21 cellular contexts compared by ENCODE assay signal in the genomic region with DNA sequence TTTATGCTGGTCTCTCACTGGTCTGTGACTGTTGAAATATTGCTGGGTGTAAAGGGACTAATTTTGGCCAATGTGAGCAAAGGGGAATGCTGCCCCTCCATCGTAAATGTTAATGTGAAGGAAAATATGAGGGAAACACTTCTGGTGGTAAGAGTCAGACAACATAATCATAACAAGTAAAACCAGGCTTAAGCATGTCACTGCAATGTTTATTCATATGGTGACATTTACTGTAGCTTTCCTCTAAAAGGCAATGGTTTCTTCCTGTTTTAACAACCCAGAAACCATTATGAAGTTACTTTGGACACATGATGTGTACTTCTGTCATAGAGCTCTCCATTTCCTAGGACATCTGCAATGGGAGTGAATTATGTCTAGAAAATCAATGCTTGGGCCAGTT.
A peak's percentile ranks its signal among the peaks of the same experiment; 100 is the strongest.
DNase-seq lines count a peak whose midpoint lies in the region; ATAC-seq, FAIRE-seq and TF ChIP-seq lines count a peak whose summit lies in the region.
"Had no signal": no experiment of that assay in that cellular context is flagged by ENCODE, and none has a peak within 500 bp of the region (broad histone marks: within the 10 kb centered on the region; RNA-seq: fewer than 3 reads in every experiment).

No MANE protein-coding gene starts in this region.

- POLR2A ChIA-PET in H1 (lab: Charles Lee; ENCODE audit: partially characterized antibody) = no interaction called here

- H3K27ac Mint-ChIP-seq in GM23338 (no peak overlapping the region), nephron (peak overlapping the region; percentile 1 to 99 (median 95))
- H3K27ac Mint-ChIP-seq: CD4-positive, CD25-positive, alpha-beta regulatory T cell had no signal

- peak overlapping the region; percentile 43 for H2BK120ac ChIP-seq in H1 (replicated peaks; ENCODE audit: low read depth, low read length)

- H3K27me3 ChIP-seq in GM23338 (ENCODE audit: insufficient read depth) = peaks cover 22% of the 10 kb centered on the region; the same call in 1 of the 2 replicates
- peaks cover 2 to 10% (median 5%) of the 10 kb centered on the region in 4 experiments; a peak in 5 of 7 replicates for H3K27me3 ChIP-seq in H1 (replicated peaks in 1 of 4; ENCODE audit: control insufficient read depth in 3 of 4, extremely low read depth in 1 of 4, insufficient read depth in 3 of 4, low read length in 3 of 4)
- no peaks in the 10 kb centered on the region for H3K27me3 ChIP-seq in stomach
- H3K27me3 ChIP-seq: SJCRH30 had no signal

- no peaks in the 10 kb centered on the region for H3K9me3 Mint-ChIP-seq in GM23338
- H3K9me3 Mint-ChIP-seq in nephron = peaks cover 3% of the 10 kb centered on the region

- WGBS in H1 (ENCODE audit: extremely low coverage in 1 of 2, insufficient coverage in 1 of 2, insufficient read length in 1 of 2, insufficient replicate concordance in 2 of 2, low coverage in 1 of 2, low lambda C conversion rate in 2 of 2, missing lambda C conversion rate in 1 of 2), 2 experiments = 88% methylated on average over 1 of the region's 1 CpG; no CpG with 5 or more reads in 1 of the 2 experiments
- WGBS in stomach, 5 donors = 58 to 73% (median 61%) methylated on average over 1 of the region's 1 CpG

- H3K4me1 ChIP-seq in GM23338 (ENCODE audit: insufficient read depth) (peaks cover 40% of the 10 kb centered on the region), H1 (replicated peaks in 1 of 4; ENCODE audit: control insufficient read depth in 3 of 4, insufficient read depth in 4 of 4, low read length in 3 of 4) (peaks cover 4 to 21% (median 17%) of the 10 kb centered on the region in 4 experiments), stomach (peaks cover 6 to 62% (median 28%) of the 10 kb centered on the region in 4 donors)

- no peaks in the 10 kb centered on the region for H3K79me1 ChIP-seq in H1 (ENCODE audit: low read depth, low read length)

- ATAC-seq in GM23338 = no peak
- ATAC-seq: GM12878 had no signal

- TF ChIP-seq EP300 in H1 (IDR thresholded peaks at IDR 0.05; ENCODE audit: borderline replicate concordance in 1 of 2, low read depth in 2 of 2, low read length in 2 of 2) = no peak
- TF ChIP-seq EP300 in stomach (IDR thresholded peaks at IDR 0.05) = no peak

- FAIRE-seq in H1 (lab: Jason Lieb, UNC) = no peak
- FAIRE-seq: GM12878, RCC 7860 had no signal

- H3K4me2 ChIP-seq in GM23338 (peak overlapping the region; percentile 68), H1 (ENCODE audit: insufficient read depth in 1 of 2, low read depth in 2 of 2, low read length in 2 of 2) (peak overlapping the region in 1 of 2 experiments; percentile 69; a peak in 1 of 4 replicates)
- H3K4me2 ChIP-seq: KMS-11 had no signal

- no peaks in the 10 kb centered on the region for H3K9me2 ChIP-seq in GM23338 (ENCODE audit: insufficient read depth)

- TF ChIP-seq POLR2A in H1 (IDR thresholded peaks at IDR 0.05; ENCODE audit: control extremely low read depth in 1 of 2, low read depth in 2 of 2, low read length in 2 of 2) (no peak), stomach (IDR thresholded peaks at IDR 0.05) (no peak)

- H4K5ac ChIP-seq in H1 (ENCODE audit: insufficient read length, low read depth, low read length) = no peak overlapping the region

- intact Hi-C loops in stomach (cut with DNase I; ENCODE audit: low total_unique reads) = no loop called here

- no peak overlapping the region for H3K18ac ChIP-seq in H1 (ENCODE audit: extremely low read depth, low read length)

- no peaks in the 10 kb centered on the region for H4K20me1 ChIP-seq in GM23338 (replicated peaks; ENCODE audit: insufficient read depth)
- H4K20me1 ChIP-seq in H1 (replicated peaks in 1 of 2; ENCODE audit: control insufficient read depth in 1 of 2, insufficient read depth in 2 of 2, low read length in 2 of 2) = no peaks in the 10 kb centered on the region

- no peak overlapping the region for H3K14ac ChIP-seq in H1 (ENCODE audit: insufficient read length)

- H3K36me3 ChIP-seq in GM23338 (ENCODE audit: insufficient read depth) (no peaks in the 10 kb centered on the region), H1 (ENCODE audit: control insufficient read depth in 2 of 4, insufficient read depth in 4 of 4, low read length in 3 of 4) (no peaks in the 10 kb centered on the region), stomach (no peaks in the 10 kb centered on the region)
- H3K36me3 ChIP-seq: SJCRH30 had no signal

- no peak overlapping the region for H3K56ac ChIP-seq in H1 (replicated peaks; ENCODE audit: insufficient read length, low read depth, low read length)

- no peak overlapping the region for H4K8ac ChIP-seq in H1 (ENCODE audit: extremely low read depth, insufficient read depth, low read length)

- H2AFZ ChIP-seq in GM23338 (peak overlapping the region; percentile 33; the same call in 1 of the 2 replicates), H1 (ENCODE audit: low read length) (no peak overlapping the region)

- no peak overlapping the region for H3K4me3 Mint-ChIP-seq in GM23338
- H3K4me3 Mint-ChIP-seq in nephron = no peak overlapping the region
- H3K4me3 Mint-ChIP-seq: CD4-positive, CD25-positive, alpha-beta regulatory T cell had no signal

- peak overlapping the region; percentile 23 for H3K4ac ChIP-seq in H1 (replicated peaks; ENCODE audit: insufficient read length, low read depth, low read length)

- peak overlapping the region; percentile 37; the same call in 1 of the 2 replicates for H2BK5ac ChIP-seq in H1 (ENCODE audit: low read depth, low read length)

- H3F3A ChIP-seq in GM23338 (replicated peaks; ENCODE audit: low read depth) = no peaks in the 10 kb centered on the region

- H3K79me2 ChIP-seq in GM23338 (replicated peaks; ENCODE audit: insufficient read depth) (no peaks in the 10 kb centered on the region), H1 (ENCODE audit: control insufficient read depth in 1 of 2, insufficient read depth in 2 of 2, low read length in 2 of 2) (no peaks in the 10 kb centered on the region)

- peak overlapping the region; percentile 2; the same call in 1 of the 2 replicates for H2BK12ac ChIP-seq in H1 (ENCODE audit: low read depth, low read length)

- H3K27me3 Mint-ChIP-seq in GM23338 (ENCODE audit: insufficient read depth, low read depth, poor library complexity) (peaks cover 2% of the 10 kb centered on the region), nephron (ENCODE audit: low read depth) (no peaks in the 10 kb centered on the region)
- H3K27me3 Mint-ChIP-seq: CD4-positive, CD25-positive, alpha-beta regulatory T cell had no signal

- CTCF ChIA-PET in H1 (lab: Charles Lee; ENCODE audit: partially characterized antibody) = interaction anchor here (0.8 to 0.9 kb wide), 3 partner anchors 12 to 267 kb away, joined by 4 to 6 read pairs (median 4); no protein-coding TSS in a partner anchor

- H4K91ac ChIP-seq in H1 (replicated peaks; ENCODE audit: insufficient read length, low read length) = peak overlapping the region; percentile 4

- no peak overlapping the region for H2AK5ac ChIP-seq in H1 (ENCODE audit: low read depth, low read length)

- H3K36me3 Mint-ChIP-seq in GM23338 (ENCODE audit: low read depth) = no peaks in the 10 kb centered on the region
- H3K36me3 Mint-ChIP-seq in nephron (ENCODE audit: low read depth) = no peaks in the 10 kb centered on the region
- H3K36me3 Mint-ChIP-seq: CD4-positive, CD25-positive, alpha-beta regulatory T cell had no signal

- no peak overlapping the region for H2BK15ac ChIP-seq in H1 (ENCODE audit: low read length)

- H2BK20ac ChIP-seq in H1 (ENCODE audit: low read length) = no peak overlapping the region; the same call in 1 of the 2 replicates

- H3K4me3 ChIP-seq in GM23338 (peak overlapping the region; percentile 42; the same call in 1 of the 2 replicates), H1 (ENCODE audit: extremely low read depth in 1 of 4, insufficient read depth in 2 of 4, low read depth in 3 of 4, low read length in 4 of 4) (no peak overlapping the region), stomach (no peak overlapping the region)
- H3K4me3 ChIP-seq: GM12878, SJCRH30 had no signal

- H3K23ac ChIP-seq in H1 (ENCODE audit: insufficient read length) = no peak overlapping the region

- no peak for TF ChIP-seq RAD21 in H1 (IDR thresholded peaks at IDR 0.05 in 1 of 2, conservative IDR thresholded peaks at IDR 0.05 in 1 of 2; ENCODE audit: low read depth in 2 of 2, low read length in 2 of 2)

- TF ChIP-seq CTCF in GM23338 (conservative IDR thresholded peaks at IDR 0.05; ENCODE audit: low read depth in 2 of 2) = no peak
- no peak for TF ChIP-seq CTCF in H1 (IDR thresholded peaks at IDR 0.05; ENCODE audit: control extremely low read depth in 1 of 3, insufficient read depth in 1 of 3, low read depth in 1 of 3, low read length in 3 of 3)
- no peak for TF ChIP-seq CTCF in nephron (IDR thresholded peaks at IDR 0.05; ENCODE audit: unreplicated experiment in 3 of 3)
- TF ChIP-seq CTCF in stomach (IDR thresholded peaks at IDR 0.05) = no peak

- no peaks in the 10 kb centered on the region for H3K23me2 ChIP-seq in H1 (ENCODE audit: low read depth, low read length)

- H3K4me1 Mint-ChIP-seq in GM23338 (peaks cover 48% of the 10 kb centered on the region), nephron (peaks cover 41% of the 10 kb centered on the region)

- H3K27ac ChIP-seq in GM23338 (ENCODE audit: low read depth) (no peak overlapping the region), H1 (ENCODE audit: low read depth, low read length) (no peak overlapping the region), stomach (peak overlapping the region in 4 of 5 donors; percentile 41 to 83 (median 80))
- H3K27ac ChIP-seq: KMS-11, SJCRH30 had no signal

- DNase-seq in GM23338 (ENCODE audit: low spot score) = no peak
- DNase-seq in H1 (ENCODE audit: low read depth in 1 of 2, low spot score in 2 of 2) = no peak
- no peak for DNase-seq in stomach
- DNase-seq in NAMALWA (ENCODE audit: low spot score) = no peak
- no peak for DNase-seq in NCI-H510A (lab: John Stamatoyannopoulos, UW)
- no peak for DNase-seq in LoVo (ENCODE audit: low spot score)
- no peak for DNase-seq in NCI-H2107 (lab: John Stamatoyannopoulos, UW)
- DNase-seq: CD4-positive, CD25-positive, alpha-beta regulatory T cell; DMS 273 treated with DMSO at 0.1 percent for 48 hours; DND-41; HCEC 1CT; NCI-H1417; NCI-H187; NCI-H226; NCI-H524; OCI-M1; SJCRH30 had no signal

- H3K9ac ChIP-seq in H1 (replicated peaks in 1 of 4; ENCODE audit: extremely low read depth in 1 of 4, low read depth in 3 of 4, low read length in 3 of 4) = no peak overlapping the region
- H3K9ac ChIP-seq: KMS-11 had no signal

- H3K9me3 ChIP-seq in H1 (ENCODE audit: insufficient read depth in 2 of 2, low read depth in 1 of 2, low read length in 1 of 2) (no peaks in the 10 kb centered on the region), stomach (no peaks in the 10 kb centered on the region)
- H3K9me3 ChIP-seq: SJCRH30 had no signal

TF ChIP-seq in GM23338, 12 proteins besides CTCF, POLR2A, EP300 and RAD21 (continues in another document):
- TF ChIP-seq CREB1 (CRISPR knock-in tag; IDR thresholded peaks at IDR 0.05; ENCODE audit: low read depth) (no peak), EZH2 (IDR thresholded peaks at IDR 0.05; ENCODE audit: low read depth, unreplicated experiment) (no peak)

TF ChIP-seq in H1, 55 proteins besides CTCF, POLR2A, EP300 and RAD21 (continues in another document):
- TF ChIP-seq YY1 (IDR thresholded peaks at IDR 0.05; ENCODE audit: low read depth, low read length) (no peak), SP2 (IDR thresholded peaks at IDR 0.05; ENCODE audit: low read length) (no peak), GABPA (IDR thresholded peaks at IDR 0.05; ENCODE audit: borderline replicate concordance, insufficient read depth, low read length) (no peak), GTF2F1 (IDR thresholded peaks at IDR 0.05; ENCODE audit: borderline replicate concordance, low read depth, low read length) (no peak), BACH1 (IDR thresholded peaks at IDR 0.05; ENCODE audit: low read length) (no peak)

Comparison
In these comparisons a context has a peak if more than half of its experiments do, and no peak if none do; other contexts are left out.
1. H3K27ac ChIP-seq: peak in stomach (4 of 5); none in GM23338 (single experiment) and H1 (single experiment).